1 cellular context compared by ENCODE assay signal in genomic region chr20:2652724-2653510, GRCh38.
TF ChIP-seq lines count a peak whose summit lies in the region.

No MANE protein-coding gene starts in this region.

TF ChIP-seq in HepG2, 621 proteins besides CTCF, POLR2A, EP300 and RAD21 (continued from another document and continues in another):
- TF ChIP-seq ERF (CRISPR knock-in tag; IDR thresholded peaks at IDR 0.05) (peak; percentile 8; the same call in 1 of the 2 replicates), ZNF841 (CRISPR knock-in tag; IDR thresholded peaks at IDR 0.05; ENCODE audit: borderline replicate concordance) (peak; percentile 92), SUZ12 (IDR thresholded peaks at IDR 0.05; ENCODE audit: low read depth, low read length) (peak; percentile 44), HNRNPK (IDR thresholded peaks at IDR 0.05; ENCODE audit: low read depth, low read length, poor library complexity, severe bottlenecking) (peak; percentile 71), ZNF670 (CRISPR knock-in tag; IDR thresholded peaks at IDR 0.05; ENCODE audit: borderline replicate concordance) (peak; percentile 91; the same call in 1 of the 2 replicates), DDIT3 (CRISPR knock-in tag; IDR thresholded peaks at IDR 0.05) (0 out of 2 replicates have a peak, but pooled peaks have one; percentile 29), PHF8 (CRISPR knock-in tag; IDR thresholded peaks at IDR 0.05) (peak; percentile 70), HDAC6 (IDR thresholded peaks at IDR 0.05; ENCODE audit: low read depth, low read length) (no peak), ZNF7 (CRISPR knock-in tag; IDR thresholded peaks at IDR 0.05) (0 out of 2 replicates have a peak, but pooled peaks have one; percentile 3), E2F2 (CRISPR knock-in tag; IDR thresholded peaks at IDR 0.05; ENCODE audit: borderline replicate concordance) (peak; percentile 84; the same call in 1 of the 2 replicates), KDM3A (CRISPR knock-in tag; IDR thresholded peaks at IDR 0.05; ENCODE audit: low read depth) (0 out of 2 replicates have a peak, but pooled peaks have one; percentile 21), ZNF407 (CRISPR knock-in tag; IDR thresholded peaks at IDR 0.05; ENCODE audit: not compliant biosample characterization) (peak; percentile 80), ZNF691 (CRISPR knock-in tag; IDR thresholded peaks at IDR 0.05; ENCODE audit: borderline replicate concordance, low read depth) (peak; percentile 83), ZFP90 (CRISPR knock-in tag; IDR thresholded peaks at IDR 0.05; ENCODE audit: borderline replicate concordance) (no peak; the same call in 1 of the 2 replicates), ARID4A (CRISPR knock-in tag; IDR thresholded peaks at IDR 0.05; ENCODE audit: borderline replicate concordance) (peak; percentile 93), ZNF546 (CRISPR knock-in tag; conservative IDR thresholded peaks at IDR 0.05) (peak; percentile 81; the same call in 1 of the 2 replicates), ZNF749 (CRISPR knock-in tag; IDR thresholded peaks at IDR 0.05; ENCODE audit: borderline replicate concordance) (no peak), SRSF1 (optimal IDR thresholded peaks at IDR 0.05; ENCODE audit: low read depth, low read length) (peak; percentile 62), MED8 (CRISPR knock-in tag; IDR thresholded peaks at IDR 0.05; ENCODE audit: insufficient replicate concordance) (peak; percentile 4), NR2C2 (CRISPR knock-in tag; IDR thresholded peaks at IDR 0.05; ENCODE audit: borderline replicate concordance) (peak; percentile 26; the same call in 1 of the 2 replicates), ZBTB10 (CRISPR knock-in tag; IDR thresholded peaks at IDR 0.05; ENCODE audit: borderline replicate concordance) (peak; percentile 18), ZNF33A (CRISPR knock-in tag; IDR thresholded peaks at IDR 0.05; ENCODE audit: borderline replicate concordance) (peak; percentile 97), GATAD1 (CRISPR knock-in tag; IDR thresholded peaks at IDR 0.05) (peak; percentile 75), GPN1 (CRISPR knock-in tag; IDR thresholded peaks at IDR 0.05; ENCODE audit: borderline replicate concordance) (peak; percentile 92), ZNF235 (CRISPR knock-in tag; IDR thresholded peaks at IDR 0.05; ENCODE audit: borderline replicate concordance) (0 out of 2 replicates have a peak, but pooled peaks have one; percentile 39), ZNF788 (CRISPR knock-in tag; IDR thresholded peaks at IDR 0.05; ENCODE audit: borderline replicate concordance) (peak; percentile 15; the same call in 1 of the 2 replicates), CERS6 (CRISPR knock-in tag; IDR thresholded peaks at IDR 0.05) (peak; percentile 90; the same call in 1 of the 2 replicates), REXO4 (CRISPR knock-in tag; IDR thresholded peaks at IDR 0.05; ENCODE audit: borderline replicate concordance) (peak; percentile 48; the same call in 1 of the 2 replicates), JARID2 (CRISPR knock-in tag; IDR thresholded peaks at IDR 0.05; ENCODE audit: insufficient replicate concordance) (no peak), SNRNP70 (IDR thresholded peaks at IDR 0.05; ENCODE audit: low read depth, low read length) (peak; percentile 83; the same call in 1 of the 2 replicates), MATR3 (CRISPR knock-in tag; IDR thresholded peaks at IDR 0.05) (0 out of 2 replicates have a peak, but pooled peaks have one; percentile 86), KLF13 (CRISPR knock-in tag; IDR thresholded peaks at IDR 0.05) (0 out of 2 replicates have a peak, but pooled peaks have one; percentile 58), MTF2 (CRISPR knock-in tag; IDR thresholded peaks at IDR 0.05; ENCODE audit: borderline replicate concordance) (peak; percentile 17; the same call in 1 of the 2 replicates), NR1H2 (CRISPR knock-in tag; IDR thresholded peaks at IDR 0.05; ENCODE audit: borderline replicate concordance, low read depth) (no peak), HOXA5 (CRISPR knock-in tag; IDR thresholded peaks at IDR 0.05) (peak; percentile 90), ZNF746 (CRISPR knock-in tag; IDR thresholded peaks at IDR 0.05) (no peak), GATA4 (IDR thresholded peaks at IDR 0.05; ENCODE audit: borderline replicate concordance, low read depth) (no peak), TRIM22 (IDR thresholded peaks at IDR 0.05) (no peak), KLF15 (CRISPR knock-in tag; IDR thresholded peaks at IDR 0.05; ENCODE audit: borderline replicate concordance) (no peak; the same call in none of the 2 replicates), MAF1 (CRISPR knock-in tag; IDR thresholded peaks at IDR 0.05; ENCODE audit: borderline replicate concordance) (0 out of 2 replicates have a peak, but pooled peaks have one; percentile 53)
